In the genomic region with DNA sequence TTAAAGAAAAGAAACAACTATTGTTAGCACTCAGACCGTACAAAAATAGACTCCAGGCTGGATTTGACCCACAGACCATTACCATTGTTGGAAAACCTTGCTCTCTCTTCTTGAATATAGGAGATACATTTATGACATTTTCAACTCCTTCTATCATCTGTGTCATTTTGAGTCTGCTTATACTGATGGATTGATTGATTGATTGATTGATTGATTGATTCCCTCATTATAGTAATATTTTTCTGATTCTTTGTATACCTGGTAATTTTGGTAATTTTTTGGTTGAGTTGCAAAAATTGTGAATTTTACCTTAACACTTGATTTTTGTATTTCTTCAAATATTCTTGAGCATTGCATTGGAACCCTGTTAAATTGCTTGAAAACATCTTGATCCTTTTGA, we compare ENCODE assay signal across 6 cellular contexts.
"Had no signal": no experiment of that assay in that cellular context is flagged by ENCODE, and none has a peak within 500 bp of the region (broad histone marks: within the 10 kb centered on the region; RNA-seq: fewer than 3 reads in every experiment).

No MANE protein-coding gene starts in this region.

- H3K9ac ChIP-seq: GM23248 had no signal

- H3K36me3 ChIP-seq: HAP-1 had no signal

- H3K4me1 ChIP-seq: HAP-1 had no signal

- H3K9me3 ChIP-seq: HAP-1 had no signal

- H2AFZ ChIP-seq: GM23248 had no signal

- H3K4me3 ChIP-seq: GM23248, HAP-1, K562 had no signal

- H3K27ac ChIP-seq: GM23248 had no signal

- DNase-seq: GM23248, GOT3, H7, IMR-90 had no signal
